ENCODE assay signal across 36 cellular contexts in the genomic region with DNA sequence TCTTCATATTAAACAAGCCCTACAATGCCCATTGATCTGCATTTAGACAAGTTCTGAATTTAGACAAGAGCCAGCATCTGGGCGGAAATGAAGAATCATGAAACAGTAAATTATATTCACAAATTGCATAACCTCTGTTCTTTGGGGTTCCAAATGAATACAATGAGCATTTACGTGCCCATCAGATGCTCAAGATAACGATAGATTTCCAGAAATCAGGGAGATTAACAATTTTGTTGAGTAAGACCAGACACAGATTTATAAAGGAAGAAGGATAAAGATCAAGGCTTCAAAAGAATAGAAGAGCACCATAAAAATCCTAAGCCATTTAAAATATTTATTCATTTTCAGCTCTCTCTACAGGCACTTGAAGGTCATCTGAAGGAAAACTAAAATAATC. TPM values are rescaled to one million over a fixed set of nuclear protein-coding genes. Genes with fewer than 3 reads are reported as not detected.
"Had no signal": no experiment of that assay in that cellular context is flagged by ENCODE, and none has a peak within 500 bp of the region (broad histone marks: within the 10 kb centered on the region; RNA-seq: fewer than 3 reads in every experiment).

No MANE protein-coding gene starts in this region.

- H3K4me1 Mint-ChIP-seq: activated CD4-positive, alpha-beta memory T cell treated with anti-CD3 and anti-CD28 coated beads, Interleukin-2, amount 10 ng/mL, durations not matched to agents 7 days and 5 days; activated CD4-positive, alpha-beta T cell treated with anti-CD3 and anti-CD28 coated beads for 36 hours; activated CD4-positive, alpha-beta T cell treated with anti-CD3 and anti-CD28 coated beads, Interleukin-2, amount 10 ng/mL, durations not matched to agents 7 days and 5 days; activated CD8-positive, alpha-beta memory T cell treated with anti-CD3 and anti-CD28 coated beads, Interleukin-2, amount 10 ng/mL, durations not matched to agents 7 days and 5 days; activated naive CD4-positive, alpha-beta T cell treated with anti-CD3 and anti-CD28 coated beads, Interleukin-2, amount 10 ng/mL, durations not matched to agents 7 days and 5 days; activated naive CD4-positive, alpha-beta T cell treated with anti-CD3 and anti-CD28 coated beads, Interleukin-2, amount 50 U/mL, for 24 hours; activated naive CD8-positive, alpha-beta T cell treated with anti-CD3 and anti-CD28 coated beads, Interleukin-2, amount 10 ng/mL, durations not matched to agents 7 days and 5 days; activated naive CD8-positive, alpha-beta T cell treated with anti-CD3 and anti-CD28 coated beads, Interleukin-2, amount 50 U/mL, for 24 hours; brain had no signal

- H3K4me3 Mint-ChIP-seq: activated CD4-positive, alpha-beta memory T cell treated with anti-CD3 and anti-CD28 coated beads, Interleukin-2, amount 10 ng/mL, durations not matched to agents 7 days and 5 days; activated CD4-positive, alpha-beta T cell treated with anti-CD3 and anti-CD28 coated beads for 36 hours; activated CD4-positive, alpha-beta T cell treated with anti-CD3 and anti-CD28 coated beads, Interleukin-2, amount 10 ng/mL, durations not matched to agents 7 days and 5 days; activated CD8-positive, alpha-beta memory T cell treated with anti-CD3 and anti-CD28 coated beads, Interleukin-2, amount 10 ng/mL, durations not matched to agents 7 days and 5 days; activated CD8-positive, alpha-beta T cell treated with anti-CD3 and anti-CD28 coated beads, Interleukin-2, amount 10 ng/mL, durations not matched to agents 7 days and 5 days; activated naive CD4-positive, alpha-beta T cell treated with anti-CD3 and anti-CD28 coated beads, Interleukin-2, amount 10 ng/mL, durations not matched to agents 7 days and 5 days; activated naive CD4-positive, alpha-beta T cell treated with anti-CD3 and anti-CD28 coated beads, Interleukin-2, amount 50 U/mL, for 24 hours; activated naive CD8-positive, alpha-beta T cell; activated naive CD8-positive, alpha-beta T cell treated with anti-CD3 and anti-CD28 coated beads, Interleukin-2, amount 10 ng/mL, durations not matched to agents 7 days and 5 days; activated naive CD8-positive, alpha-beta T cell treated with anti-CD3 and anti-CD28 coated beads, Interleukin-2, amount 50 U/mL, for 24 hours; activated T-cell treated with anti-CD3 and anti-CD28 coated beads, Interleukin-2, amount 50 U/mL, for 24 hours; brain; T-helper 1 cell treated with Interleukin-12 subunit alpha and Interleukin-12 subunit beta and Interleukin-4 antibody, amounts not matched to agents 30 μg/mL and 1 μg/mL, for 36 hours; T-helper 2 cell treated with Interferon-gamma antibody and Interleukin-4, amounts not matched to agents 5 μg/mL and 100 μg/mL, for 36 hours had no signal

- ATAC-seq: activated CD4-positive, alpha-beta T cell treated with anti-CD3 and anti-CD28 coated beads for 36 hours; activated CD4-positive, CD25-positive, alpha-beta regulatory T cell treated with anti-CD3 and anti-CD28 coated beads, Interleukin-2, amount 50 U/mL, for 24 hours; activated CD8-positive, alpha-beta memory T cell treated with anti-CD3 and anti-CD28 coated beads, Interleukin-2, amount 10 ng/mL, durations not matched to agents 7 days and 5 days; activated CD8-positive, alpha-beta T cell treated with anti-CD3 and anti-CD28 coated beads, Interleukin-2, amount 10 ng/mL, durations not matched to agents 7 days and 5 days; activated naive CD8-positive, alpha-beta T cell treated with anti-CD3 and anti-CD28 coated beads, Interleukin-2, amount 50 U/mL, for 24 hours had no signal

- H3K27me3 Mint-ChIP-seq: activated CD4-positive, alpha-beta memory T cell treated with anti-CD3 and anti-CD28 coated beads, Interleukin-2, amount 10 ng/mL, durations not matched to agents 7 days and 5 days; activated CD4-positive, alpha-beta T cell treated with anti-CD3 and anti-CD28 coated beads for 36 hours; activated CD4-positive, alpha-beta T cell treated with anti-CD3 and anti-CD28 coated beads, Interleukin-2, amount 10 ng/mL, durations not matched to agents 7 days and 5 days; activated CD8-positive, alpha-beta memory T cell treated with anti-CD3 and anti-CD28 coated beads, Interleukin-2, amount 10 ng/mL, durations not matched to agents 7 days and 5 days; activated naive CD4-positive, alpha-beta T cell treated with anti-CD3 and anti-CD28 coated beads, Interleukin-2, amount 10 ng/mL, durations not matched to agents 7 days and 5 days; activated naive CD4-positive, alpha-beta T cell treated with anti-CD3 and anti-CD28 coated beads, Interleukin-2, amount 50 U/mL, for 24 hours; activated naive CD8-positive, alpha-beta T cell; activated naive CD8-positive, alpha-beta T cell treated with anti-CD3 and anti-CD28 coated beads, Interleukin-2, amount 10 ng/mL, durations not matched to agents 7 days and 5 days; activated naive CD8-positive, alpha-beta T cell treated with anti-CD3 and anti-CD28 coated beads, Interleukin-2, amount 50 U/mL, for 24 hours; activated T-cell treated with anti-CD3 and anti-CD28 coated beads, Interleukin-2, amount 50 U/mL, for 24 hours had no signal

- H3K4me3 ChIP-seq: ascending aorta, cardiac muscle cell had no signal

- DNase-seq: activated CD4-positive, alpha-beta memory T cell treated with anti-CD3 and anti-CD28 coated beads, Interleukin-2, amount 10 ng/mL, durations not matched to agents 7 days and 5 days; activated CD4-positive, alpha-beta T cell treated with anti-CD3 and anti-CD28 coated beads for 1 hour; activated CD4-positive, alpha-beta T cell treated with anti-CD3 and anti-CD28 coated beads for 36 hours; activated CD4-positive, alpha-beta T cell treated with anti-CD3 and anti-CD28 coated beads for 48 hours; activated CD4-positive, alpha-beta T cell treated with anti-CD3 and anti-CD28 coated beads, Interleukin-2, amount 10 ng/mL, durations not matched to agents 7 days and 5 days; activated CD4-positive, alpha-beta T cell treated with anti-CD3 and anti-CD28 coated beads, Interleukin-2, amount 50 U/mL, for 48 hours; activated CD4-positive, CD25-positive, alpha-beta regulatory T cell; activated CD8-positive, alpha-beta memory T cell treated with anti-CD3 and anti-CD28 coated beads for 24 hours; activated CD8-positive, alpha-beta memory T cell treated with anti-CD3 and anti-CD28 coated beads, Interleukin-2, amount 10 ng/mL, durations not matched to agents 7 days and 5 days; activated CD8-positive, alpha-beta memory T cell treated with anti-CD3 and anti-CD28 coated beads, Interleukin-2, amount 50 U/mL, for 48 hours; activated CD8-positive, alpha-beta T cell treated with anti-CD3 and anti-CD28 coated beads, Interleukin-2, amount 10 ng/mL, durations not matched to agents 7 days and 5 days; activated effector memory CD4-positive, alpha-beta T cell treated with Interleukin-2 at 50 U/mL for 16 hours; activated gamma-delta T cell; activated naive CD4-positive, alpha-beta T cell treated with anti-CD3 and anti-CD28 coated beads, Interleukin-2, amount 10 ng/mL, durations not matched to agents 7 days and 5 days; activated naive CD4-positive, alpha-beta T cell treated with Interleukin-2 at 50 U/mL for 16 hours; activated naive CD8-positive, alpha-beta T cell treated with anti-CD3 and anti-CD28 coated beads, Interleukin-2, amount 10 ng/mL, durations not matched to agents 7 days and 5 days; activated naive CD8-positive, alpha-beta T cell treated with anti-CD3 and anti-CD28 coated beads, Interleukin-2, amount 50 U/mL, for 24 hours; activated T-cell treated with anti-CD3 and anti-CD28 coated beads, Interleukin-2, amount 50 U/mL, for 24 hours; activated T-cell treated with anti-CD3 and anti-CD28 coated beads, Interleukin-2, amount 50 U/mL, for 48 hours; amygdala; anterior cingulate cortex; central memory CD4-positive, alpha-beta T cell; T-helper 1 cell; T-helper 2 cell; T-helper 9 cell had no signal

- H3K9me3 Mint-ChIP-seq: activated CD4-positive, alpha-beta T cell treated with anti-CD3 and anti-CD28 coated beads, Interleukin-2, amount 10 ng/mL, durations not matched to agents 7 days and 5 days; activated naive CD8-positive, alpha-beta T cell treated with anti-CD3 and anti-CD28 coated beads, Interleukin-2, amount 10 ng/mL, durations not matched to agents 7 days and 5 days; activated T-helper 2 cell treated with anti-CD3 and anti-CD28 coated beads, Interferon-gamma antibody, Interleukin-2, Interleukin-4, amounts not matched to agents 10 μg/mL and 5 μg/mL and 100 μg/mL, durations not matched to agents 14 hours and 24 hours and 36 hours; T-helper 1 cell treated with Interleukin-12 subunit alpha and Interleukin-12 subunit beta and Interleukin-4 antibody, amounts not matched to agents 30 μg/mL and 1 μg/mL, for 36 hours; T-helper 2 cell treated with Interferon-gamma antibody and Interleukin-4, amounts not matched to agents 5 μg/mL and 100 μg/mL, for 36 hours had no signal

- H3K27me3 ChIP-seq: ascending aorta, cardiac muscle cell had no signal

- H3K36me3 ChIP-seq: ascending aorta, cardiac muscle cell had no signal

- H3K27ac Mint-ChIP-seq: activated CD4-positive, alpha-beta memory T cell treated with anti-CD3 and anti-CD28 coated beads, Interleukin-2, amount 10 ng/mL, durations not matched to agents 7 days and 5 days; activated CD4-positive, alpha-beta T cell treated with anti-CD3 and anti-CD28 coated beads for 36 hours; activated CD4-positive, alpha-beta T cell treated with anti-CD3 and anti-CD28 coated beads, Interleukin-2, amount 10 ng/mL, durations not matched to agents 7 days and 5 days; activated CD8-positive, alpha-beta memory T cell treated with anti-CD3 and anti-CD28 coated beads, Interleukin-2, amount 10 ng/mL, durations not matched to agents 7 days and 5 days; activated CD8-positive, alpha-beta T cell treated with anti-CD3 and anti-CD28 coated beads, Interleukin-2, amount 10 ng/mL, durations not matched to agents 7 days and 5 days; activated naive CD4-positive, alpha-beta T cell treated with anti-CD3 and anti-CD28 coated beads, Interleukin-2, amount 10 ng/mL, durations not matched to agents 7 days and 5 days; activated naive CD4-positive, alpha-beta T cell treated with anti-CD3 and anti-CD28 coated beads, Interleukin-2, amount 50 U/mL, for 24 hours; activated naive CD8-positive, alpha-beta T cell; activated naive CD8-positive, alpha-beta T cell treated with anti-CD3 and anti-CD28 coated beads, Interleukin-2, amount 10 ng/mL, durations not matched to agents 7 days and 5 days; activated naive CD8-positive, alpha-beta T cell treated with anti-CD3 and anti-CD28 coated beads, Interleukin-2, amount 50 U/mL, for 24 hours; activated T-cell treated with anti-CD3 and anti-CD28 coated beads, Interleukin-2, amount 50 U/mL, for 24 hours; activated T-helper 2 cell treated with anti-CD3 and anti-CD28 coated beads, Interferon-gamma antibody, Interleukin-2, Interleukin-4, amounts not matched to agents 10 μg/mL and 5 μg/mL and 100 μg/mL, durations not matched to agents 14 hours and 24 hours and 36 hours; brain; T-helper 1 cell treated with Interleukin-12 subunit alpha and Interleukin-12 subunit beta and Interleukin-4 antibody, amounts not matched to agents 30 μg/mL and 1 μg/mL, for 36 hours; T-helper 2 cell treated with Interferon-gamma antibody and Interleukin-4, amounts not matched to agents 5 μg/mL and 100 μg/mL, for 36 hours had no signal

- H3K27ac ChIP-seq: ascending aorta, cardiac muscle cell, VCaP had no signal

- H3K9me3 ChIP-seq: ascending aorta had no signal

- H3K4me1 ChIP-seq: ascending aorta had no signal

- H3K36me3 Mint-ChIP-seq: activated CD8-positive, alpha-beta memory T cell treated with anti-CD3 and anti-CD28 coated beads, Interleukin-2, amount 10 ng/mL, durations not matched to agents 7 days and 5 days; activated naive CD4-positive, alpha-beta T cell treated with anti-CD3 and anti-CD28 coated beads, Interleukin-2, amount 10 ng/mL, durations not matched to agents 7 days and 5 days; activated naive CD4-positive, alpha-beta T cell treated with anti-CD3 and anti-CD28 coated beads, Interleukin-2, amount 50 U/mL, for 24 hours; activated naive CD8-positive, alpha-beta T cell; activated naive CD8-positive, alpha-beta T cell treated with anti-CD3 and anti-CD28 coated beads, Interleukin-2, amount 10 ng/mL, durations not matched to agents 7 days and 5 days; brain had no signal

RNA-seq across cellular contexts. Expression of a gene that starts 59.7 kb away (rescaled TPM):
- total RNA-seq: activated CD4-positive, alpha-beta memory T cell treated with anti-CD3 and anti-CD28 coated beads, Interleukin-2, amount 10 ng/mL, durations not matched to agents 7 days and 5 days; activated CD4-positive, alpha-beta T cell treated with anti-CD3 and anti-CD28 coated beads, Interleukin-2, amount 10 ng/mL, durations not matched to agents 7 days and 5 days; activated CD8-positive, alpha-beta T cell treated with anti-CD3 and anti-CD28 coated beads, Interleukin-2, amount 10 ng/mL, durations not matched to agents 7 days and 5 days; activated T-helper 2 cell treated with anti-CD3 and anti-CD28 coated beads, Interferon-gamma antibody, Interleukin-2, Interleukin-4, amounts not matched to agents 10 μg/mL and 5 μg/mL and 100 μg/mL, durations not matched to agents 14 hours and 24 hours and 36 hours; ascending aorta; bronchial epithelial cell; cardiac muscle cell had no signal
- polyA plus RNA-seq: cardiac muscle cell had no signal
